ENCODE assay signal across 27 cellular contexts in genomic region chr3:116155830-116156229, GRCh38.
DNase-seq lines count a peak whose midpoint lies in the region; ATAC-seq and TF ChIP-seq lines count a peak whose summit lies in the region.
"Had no signal": no experiment of that assay in that cellular context is flagged by ENCODE, and none has a peak within 500 bp of the region (broad histone marks: within the 10 kb centered on the region; RNA-seq: fewer than 3 reads in every experiment).

No MANE protein-coding gene starts in this region.

- no peaks in the 10 kb centered on the region for H3K4me1 ChIP-seq in adipocyte (ENCODE audit: control insufficient read depth, insufficient read depth, low read length)
- H3K4me1 ChIP-seq in hepatocyte (ENCODE audit: insufficient read depth), result peaks cover 5% of the 10 kb centered on the region
- no peaks in the 10 kb centered on the region for H3K4me1 ChIP-seq in transverse colon
- H3K4me1 ChIP-seq: A549, BE2C, esophagus muscularis mucosa had no signal

- intact Hi-C loops in transverse colon (cut with DNase I; ENCODE audit: low total_unique reads), result no loop called here

- no peaks in the 10 kb centered on the region for H3K27me3 Mint-ChIP-seq in stimulated activated naive CD8-positive, alpha-beta T cell treated with anti-CD3 and anti-CD28 coated beads, Interleukin-15, amount 100 ng/mL, for 72 hours
- H3K27me3 Mint-ChIP-seq: activated CD4-positive, alpha-beta T cell treated with anti-CD3 and anti-CD28 coated beads, Interleukin-2, amount 10 ng/mL, durations not matched to agents 7 days and 5 days had no signal

- no peaks in the 10 kb centered on the region for H3K79me2 ChIP-seq in hepatocyte

- in situ Hi-C loops in transverse colon (cut with MboI; ENCODE audit: low pct_ligation_motif_present in 1 of 4, low pct_unique_long_range_greater_than_20kb in 1 of 4, low sequenced_read_pairs in 3 of 4), result no loop called here

- no peak overlapping the region for H2AFZ ChIP-seq in hepatocyte
- H2AFZ ChIP-seq: GM23248 had no signal

- peak overlapping the region; percentile 15 for H3K27ac ChIP-seq in hepatocyte
- H3K27ac ChIP-seq in transverse colon, result no peak overlapping the region
- H3K27ac ChIP-seq: A549, esophagus muscularis mucosa, GM23248, VCaP had no signal

- no peak for TF ChIP-seq POLR2A in transverse colon (IDR thresholded peaks at IDR 0.05)

- H3K4me3 ChIP-seq in adipocyte (ENCODE audit: low read length), result no peak overlapping the region
- H3K4me3 ChIP-seq in hepatocyte, result no peak overlapping the region
- no peak overlapping the region for H3K4me3 ChIP-seq in transverse colon
- H3K4me3 ChIP-seq: A549, esophagus muscularis mucosa, GM23248, K562 had no signal

- no peaks in the 10 kb centered on the region for H4K20me1 ChIP-seq in hepatocyte (ENCODE audit: insufficient read depth, poor library complexity, severe bottlenecking)

- no peaks in the 10 kb centered on the region for H3K4me1 Mint-ChIP-seq in stimulated activated naive CD8-positive, alpha-beta T cell treated with anti-CD3 and anti-CD28 coated beads, Interleukin-15, amount 100 ng/mL, for 72 hours
- H3K4me1 Mint-ChIP-seq: activated CD4-positive, alpha-beta T cell treated with anti-CD3 and anti-CD28 coated beads, Interleukin-2, amount 10 ng/mL, durations not matched to agents 7 days and 5 days had no signal

- 32% methylated on average over 1 of the region's 1 CpG for WGBS in hepatocyte (ENCODE audit: low lambda C conversion rate, missing lambda C conversion rate)
- WGBS in transverse colon (ENCODE audit: low coverage in 1 of 2), 2 donors, result 55% methylated on average over 1 of the region's 1 CpG; no CpG with 5 or more reads in 1 of the 2 donors

- H3K9me3 Mint-ChIP-seq in stimulated activated naive CD8-positive, alpha-beta T cell treated with anti-CD3 and anti-CD28 coated beads, Interleukin-15, amount 100 ng/mL, for 72 hours, result peaks cover 8 to 12% of the 10 kb centered on the region in 2 donors
- H3K9me3 Mint-ChIP-seq: activated CD4-positive, alpha-beta T cell treated with anti-CD3 and anti-CD28 coated beads, Interleukin-2, amount 10 ng/mL, durations not matched to agents 7 days and 5 days; endodermal cell had no signal

- H3K9me3 ChIP-seq in adipocyte (ENCODE audit: control insufficient read depth, low read length) (no peaks in the 10 kb centered on the region), hepatocyte (ENCODE audit: low read depth) (no peaks in the 10 kb centered on the region), transverse colon (no peaks in the 10 kb centered on the region)
- H3K9me3 ChIP-seq: A549, BE2C, esophagus muscularis mucosa had no signal

- no peak for TF ChIP-seq EP300 in transverse colon (IDR thresholded peaks at IDR 0.05; ENCODE audit: low read depth)

- DNase-seq in DMS 273 treated with DMSO at 0.1 percent for 48 hours (lab: John Stamatoyannopoulos, UW) (peak; percentile 93), NCI-H2227 treated with DMSO at 0.1 percent for 48 hours (lab: John Stamatoyannopoulos, UW) (peak; percentile 83), adipocyte (ENCODE audit: low read depth) (peak; percentile 58), hepatocyte (ENCODE audit: low spot score) (peak; percentile 69), transverse colon (no peak), NCI-H2196 treated with DMSO at 0.1 percent for 48 hours (lab: John Stamatoyannopoulos, UW; ENCODE audit: unreplicated experiment) (no peak), KG1 (lab: John Stamatoyannopoulos, UW) (no peak)
- no peak for DNase-seq in stimulated activated naive CD8-positive, alpha-beta T cell treated with anti-CD3 and anti-CD28 coated beads, Interleukin-15, amount 100 ng/mL, for 72 hours
- DNase-seq: activated CD4-positive, alpha-beta T cell treated with anti-CD3 and anti-CD28 coated beads, Interleukin-2, amount 10 ng/mL, durations not matched to agents 7 days and 5 days; activated naive CD4-positive, alpha-beta T cell treated with anti-CD3 and anti-CD28 coated beads for 36 hours; activated T-cell treated with anti-CD3 and anti-CD28 coated beads, Interleukin-2, amount 50 U/mL, for 72 hours; amygdala; BE2C; cortex of kidney; DMS53; endodermal cell; GF-D8; GM23248; MM.1S; NCI-H1417 treated with DMSO at 0.1 percent for 48 hours; nucleus accumbens; substantia nigra; T-helper 2 cell had no signal

- no peak overlapping the region for H3K27ac Mint-ChIP-seq in stimulated activated naive CD8-positive, alpha-beta T cell treated with anti-CD3 and anti-CD28 coated beads, Interleukin-15, amount 100 ng/mL, for 72 hours
- H3K27ac Mint-ChIP-seq: activated CD4-positive, alpha-beta T cell treated with anti-CD3 and anti-CD28 coated beads, Interleukin-2, amount 10 ng/mL, durations not matched to agents 7 days and 5 days; activated naive CD4-positive, alpha-beta T cell treated with anti-CD3 and anti-CD28 coated beads for 36 hours; activated T-cell treated with anti-CD3 and anti-CD28 coated beads, Interleukin-2, amount 50 U/mL, for 72 hours; endodermal cell had no signal

- H3K9me2 ChIP-seq in hepatocyte (replicated peaks; ENCODE audit: insufficient read depth), result no peaks in the 10 kb centered on the region

- no peak for ATAC-seq in stimulated activated naive CD8-positive, alpha-beta T cell treated with anti-CD3 and anti-CD28 coated beads, Interleukin-15, amount 100 ng/mL, for 72 hours
- ATAC-seq: A549; activated T-cell treated with anti-CD3 and anti-CD28 coated beads, Interleukin-2, amount 50 U/mL, for 72 hours; K562 had no signal

- H3K27me3 ChIP-seq in adipocyte (replicated peaks; ENCODE audit: control insufficient read depth, insufficient read depth, low read length) (no peaks in the 10 kb centered on the region), hepatocyte (no peaks in the 10 kb centered on the region), transverse colon (no peaks in the 10 kb centered on the region)
- H3K27me3 ChIP-seq: BE2C, esophagus muscularis mucosa had no signal

- no peak overlapping the region for H3K9ac ChIP-seq in adipocyte (ENCODE audit: low read length)
- H3K9ac ChIP-seq: GM23248 had no signal

- H3K4me3 Mint-ChIP-seq in stimulated activated naive CD8-positive, alpha-beta T cell treated with anti-CD3 and anti-CD28 coated beads, Interleukin-15, amount 100 ng/mL, for 72 hours, result no peak overlapping the region
- H3K4me3 Mint-ChIP-seq: activated CD4-positive, alpha-beta T cell treated with anti-CD3 and anti-CD28 coated beads, Interleukin-2, amount 10 ng/mL, durations not matched to agents 7 days and 5 days; activated naive CD4-positive, alpha-beta T cell treated with anti-CD3 and anti-CD28 coated beads for 36 hours; activated T-cell treated with anti-CD3 and anti-CD28 coated beads, Interleukin-2, amount 50 U/mL, for 72 hours; endodermal cell had no signal

- no peak for TF ChIP-seq CTCF in hepatocyte (IDR thresholded peaks at IDR 0.05; ENCODE audit: poor library complexity)
- TF ChIP-seq CTCF in transverse colon (IDR thresholded peaks at IDR 0.05), result no peak

- H3K36me3 ChIP-seq in adipocyte (ENCODE audit: control insufficient read depth, insufficient read depth, low read length, severe bottlenecking) (no peaks in the 10 kb centered on the region), hepatocyte (replicated peaks; ENCODE audit: insufficient read depth, low read depth) (no peaks in the 10 kb centered on the region), transverse colon (no peaks in the 10 kb centered on the region)
- H3K36me3 ChIP-seq: BE2C, esophagus muscularis mucosa had no signal

- peak overlapping the region; percentile 30 for H3K4me2 ChIP-seq in hepatocyte
- H3K4me2 ChIP-seq: A549 had no signal

Comparison
In these comparisons a context has a peak if more than half of its experiments do, and no peak if none do; other contexts are left out.
1. DNase-seq: peak in DMS 273 treated with DMSO at 0.1 percent for 48 hours (single experiment), NCI-H2227 treated with DMSO at 0.1 percent for 48 hours (single experiment), adipocyte (single experiment) and hepatocyte (single experiment); none in transverse colon (single experiment), NCI-H2196 treated with DMSO at 0.1 percent for 48 hours (single experiment), stimulated activated naive CD8-positive, alpha-beta T cell treated with anti-CD3 and anti-CD28 coated beads, Interleukin-15, amount 100 ng/mL, for 72 hours (0 of 2) and KG1 (single experiment).